7 cellular contexts compared by ENCODE assay signal in genomic region chrX:53082773-53083616, GRCh38. TPM values are rescaled to one million over a fixed set of nuclear protein-coding genes. Genes with fewer than 3 reads are reported as not detected.
A peak's percentile ranks its signal among the peaks of the same experiment; 100 is the strongest.
DNase-seq lines count a peak whose midpoint lies in the region; ATAC-seq and TF ChIP-seq lines count a peak whose summit lies in the region.

No MANE protein-coding gene starts in this region.

- H3K27me3 Mint-ChIP-seq in HFFc6 (ENCODE audit: insufficient read depth), result peaks cover 4% of the 10 kb centered on the region
- H3K27me3 Mint-ChIP-seq in activated CD8-positive, alpha-beta T cell treated with anti-CD3 and anti-CD28 coated beads, Interleukin-2, amount 10 ng/mL, durations not matched to agents 7 days and 5 days (ENCODE audit: low read depth), result no peaks in the 10 kb centered on the region
- H3K27me3 Mint-ChIP-seq in stimulated activated memory B cell treated with anti-CD40 and anti-IgM and Interleukin-4, amounts not matched to agents 10 μg/mL and 1 μg/mL and 100 μg/mL, for 72 hours, result no peaks in the 10 kb centered on the region

- peaks cover 12% of the 10 kb centered on the region for H3K36me3 Mint-ChIP-seq in HFFc6 (ENCODE audit: low read depth)
- H3K36me3 Mint-ChIP-seq in activated CD8-positive, alpha-beta T cell treated with anti-CD3 and anti-CD28 coated beads, Interleukin-2, amount 10 ng/mL, durations not matched to agents 7 days and 5 days (ENCODE audit: low read depth), result peaks cover 28% of the 10 kb centered on the region
- H3K36me3 Mint-ChIP-seq in stimulated activated memory B cell treated with anti-CD40 and anti-IgM and Interleukin-4, amounts not matched to agents 10 μg/mL and 1 μg/mL and 100 μg/mL, for 72 hours, result peaks cover 27% of the 10 kb centered on the region

- CTCF ChIA-PET in activated CD8-positive, alpha-beta T cell treated with anti-CD3 and anti-CD28 coated beads, Interleukin-2, amount 10 ng/mL, durations not matched to agents 7 days and 5 days (lab: Charles Lee), result interaction anchor here (1.8 kb wide), 1 partner anchor 10 kb away, joined by 4 read pairs; no protein-coding TSS in a partner anchor

- ATAC-seq in activated CD8-positive, alpha-beta T cell treated with anti-CD3 and anti-CD28 coated beads, Interleukin-2, amount 10 ng/mL, durations not matched to agents 7 days and 5 days, result no peak
- no peak for ATAC-seq in stimulated activated memory B cell treated with anti-CD40 and anti-IgM and Interleukin-4, amounts not matched to agents 10 μg/mL and 1 μg/mL and 100 μg/mL, for 72 hours
- ATAC-seq in HG03521 (IDR thresholded peaks at IDR 0.05; ENCODE audit: unreplicated experiment) (no peak), HG03571 (IDR thresholded peaks at IDR 0.05; ENCODE audit: unreplicated experiment) (no peak)

- POLR2A ChIA-PET in activated CD8-positive, alpha-beta T cell treated with anti-CD3 and anti-CD28 coated beads, Interleukin-2, amount 10 ng/mL, durations not matched to agents 7 days and 5 days (lab: Charles Lee), result interaction anchor here (0.6 to 1.8 kb wide), 4 partner anchors 11 to 601 kb away, joined by 3 to 9 read pairs (median 4); partner anchors contain the start of gene KANTR

- peaks cover 38% of the 10 kb centered on the region for H3K4me1 Mint-ChIP-seq in HFFc6 (ENCODE audit: low read depth)
- peaks cover 37% of the 10 kb centered on the region for H3K4me1 Mint-ChIP-seq in activated CD8-positive, alpha-beta T cell treated with anti-CD3 and anti-CD28 coated beads, Interleukin-2, amount 10 ng/mL, durations not matched to agents 7 days and 5 days (ENCODE audit: low read depth)
- peaks cover 41% of the 10 kb centered on the region for H3K4me1 Mint-ChIP-seq in stimulated activated memory B cell treated with anti-CD40 and anti-IgM and Interleukin-4, amounts not matched to agents 10 μg/mL and 1 μg/mL and 100 μg/mL, for 72 hours

- peak overlapping the region; percentile 55 for H3K4me3 ChIP-seq in iPS-11a (ENCODE audit: low read depth, low read length)

- DNase-seq in HFFc6, result no peak
- no peak for DNase-seq in activated CD8-positive, alpha-beta T cell treated with anti-CD3 and anti-CD28 coated beads, Interleukin-2, amount 10 ng/mL, durations not matched to agents 7 days and 5 days
- DNase-seq in midbrain (lab: John Stamatoyannopoulos, UW), result no peak

- no peak for TF ChIP-seq CTCF in HFFc6 (IDR thresholded peaks at IDR 0.05)

- no peaks in the 10 kb centered on the region for H3K9me3 Mint-ChIP-seq in HFFc6
- no peaks in the 10 kb centered on the region for H3K9me3 Mint-ChIP-seq in activated CD8-positive, alpha-beta T cell treated with anti-CD3 and anti-CD28 coated beads, Interleukin-2, amount 10 ng/mL, durations not matched to agents 7 days and 5 days (ENCODE audit: insufficient read depth)
- H3K9me3 Mint-ChIP-seq in stimulated activated memory B cell treated with anti-CD40 and anti-IgM and Interleukin-4, amounts not matched to agents 10 μg/mL and 1 μg/mL and 100 μg/mL, for 72 hours, result no peaks in the 10 kb centered on the region

- peak overlapping the region; percentile 95 for H3K4me3 Mint-ChIP-seq in HFFc6
- peak overlapping the region; percentile 82 for H3K4me3 Mint-ChIP-seq in activated CD8-positive, alpha-beta T cell treated with anti-CD3 and anti-CD28 coated beads, Interleukin-2, amount 10 ng/mL, durations not matched to agents 7 days and 5 days
- peak overlapping the region; percentile 87 for H3K4me3 Mint-ChIP-seq in stimulated activated memory B cell treated with anti-CD40 and anti-IgM and Interleukin-4, amounts not matched to agents 10 μg/mL and 1 μg/mL and 100 μg/mL, for 72 hours

- H3K27ac Mint-ChIP-seq in HFFc6, result peak overlapping the region; percentile 60
- peak overlapping the region; percentile 94 for H3K27ac Mint-ChIP-seq in activated CD8-positive, alpha-beta T cell treated with anti-CD3 and anti-CD28 coated beads, Interleukin-2, amount 10 ng/mL, durations not matched to agents 7 days and 5 days
- H3K27ac Mint-ChIP-seq in stimulated activated memory B cell treated with anti-CD40 and anti-IgM and Interleukin-4, amounts not matched to agents 10 μg/mL and 1 μg/mL and 100 μg/mL, for 72 hours, result peak overlapping the region; percentile 97

RNA-seq across cellular contexts. Expression of gene TSPYL2, which starts 0.8 kb away (rescaled TPM):
- 10 to 100 TPM; 20.9 to 26.7 (median 22.3) TPM for total RNA-seq in HFFc6 (2021; fragmentation: NEBNext Ultra II Directional; extraction: Animal tissue kit (Norgen Biotek cat#: 25700))
- total RNA-seq in activated CD8-positive, alpha-beta T cell treated with anti-CD3 and anti-CD28 coated beads, Interleukin-2, amount 10 ng/mL, durations not matched to agents 7 days and 5 days, result 10 to 100 TPM; 18.1 to 20.0 TPM

RNA-seq across cellular contexts. Expression of gene KANTR, which starts 10.9 kb away (rescaled TPM):
- 1 to 10 TPM; 2.6 to 4.8 (median 3.2) TPM for total RNA-seq in HFFc6 (2021; fragmentation: NEBNext Ultra II Directional; extraction: Animal tissue kit (Norgen Biotek cat#: 25700))
- total RNA-seq in activated CD8-positive, alpha-beta T cell treated with anti-CD3 and anti-CD28 coated beads, Interleukin-2, amount 10 ng/mL, durations not matched to agents 7 days and 5 days, result 10 to 100 TPM; 11.5 to 11.6 TPM

RNA-seq across cellular contexts. Expression of gene GPR173, which starts 34.4 kb away (rescaled TPM):
- total RNA-seq in HFFc6 (2021; fragmentation: NEBNext Ultra II Directional; extraction: Animal tissue kit (Norgen Biotek cat#: 25700)), result 1 to 10 TPM; 2.1 to 3.1 (median 2.8) TPM
- not detected for total RNA-seq in activated CD8-positive, alpha-beta T cell treated with anti-CD3 and anti-CD28 coated beads, Interleukin-2, amount 10 ng/mL, durations not matched to agents 7 days and 5 days
